ENCODE assay signal across 8 cellular contexts in the genomic region with DNA sequence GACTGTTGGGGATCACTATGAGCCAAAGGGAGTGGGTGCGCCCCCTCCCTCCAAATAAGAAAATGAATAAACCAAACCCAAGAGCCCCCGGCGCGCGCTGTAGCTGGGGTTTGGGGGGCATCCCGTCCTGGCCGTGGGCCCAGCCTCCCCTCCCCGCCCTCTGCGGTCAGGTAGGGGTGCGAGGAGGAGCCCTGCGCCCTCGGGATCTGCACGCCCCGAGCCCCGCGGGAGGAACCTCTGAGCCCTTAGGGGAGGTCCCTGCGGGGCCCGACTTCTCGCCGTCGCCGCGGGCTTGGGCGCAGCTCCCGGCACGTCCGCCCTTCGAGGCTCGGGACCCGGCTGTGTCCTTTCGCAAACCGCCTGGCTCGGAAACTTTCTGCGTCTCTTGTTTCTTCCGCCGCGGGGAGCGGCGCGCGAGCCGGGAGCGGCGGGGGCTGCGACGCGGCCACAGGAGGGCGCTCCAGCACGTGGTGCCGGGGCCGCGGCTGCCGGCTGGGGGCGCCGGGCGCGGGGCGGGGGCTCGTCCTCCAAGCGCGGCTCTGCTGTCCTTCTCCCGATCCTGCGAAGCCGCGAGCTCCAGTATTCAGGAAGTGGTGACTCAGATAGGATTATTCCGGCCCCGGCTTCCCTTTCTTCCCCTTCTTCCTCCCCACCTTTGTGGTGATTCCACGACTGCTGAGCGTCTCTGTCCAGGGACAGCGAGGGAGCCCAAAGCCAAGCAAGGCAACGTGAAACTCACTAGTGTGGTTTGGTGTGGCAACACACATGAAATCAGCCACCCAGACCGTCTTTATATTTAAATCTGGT. TPM values are rescaled to one million over a fixed set of nuclear protein-coding genes. Genes with fewer than 3 reads are reported as not detected.
DNase-seq lines count a peak whose midpoint lies in the region; ATAC-seq, FAIRE-seq and TF ChIP-seq lines count a peak whose summit lies in the region.

No MANE protein-coding gene starts in this region.

- peak; percentile 92 for DNase-seq in ELF-1 (ENCODE audit: low read depth, low spot score)
- peak; percentile 42 for DNase-seq in NCI-H2107 (lab: John Stamatoyannopoulos, UW)
- peak; percentile 82 for DNase-seq in WTC11 (ENCODE audit: low spot score)
- DNase-seq in cardiac fibroblast (ENCODE audit: low read depth in 2 of 2): peak; percentile 72 to 84
- no peak for DNase-seq in keratinocyte (ENCODE audit: low read depth, low spot score)
- DNase-seq in stimulated activated CD4-positive, alpha-beta T cell treated with anti-CD3 and anti-CD28 coated beads, Interleukin-12 subunit alpha, Interleukin-12 subunit beta, amount 100 ng/mL, for 4 hours: peak; percentile 78
- no peak for DNase-seq in GM19240 (ENCODE audit: insufficient read length, low spot score)

- CTCF ChIA-PET in WTC11 (lab: Charles Lee): interaction anchor here (0.5 to 3.2 kb wide), 45 partner anchors 9 to 1361 kb away, joined by 3 to 36 read pairs (median 4); no protein-coding TSS in a partner anchor

- peaks cover 14% of the 10 kb centered on the region for H3K36me3 Mint-ChIP-seq in WTC11

- no peaks in the 10 kb centered on the region for H3K9me1 ChIP-seq in keratinocyte (ENCODE audit: control insufficient read depth, extremely low read depth, insufficient read depth, low read length)

- H3K9ac ChIP-seq in keratinocyte (ENCODE audit: control insufficient read depth, extremely low read depth, insufficient read depth, low read length): peak overlapping the region; percentile 80

- peaks cover 16% of the 10 kb centered on the region for H3K4me1 ChIP-seq in keratinocyte (ENCODE audit: control insufficient read depth, extremely low read depth, insufficient read depth, low read length)

- no peak for FAIRE-seq in keratinocyte (lab: Jason Lieb, UNC)

- H3K27ac ChIP-seq in keratinocyte (ENCODE audit: control insufficient read depth, insufficient read depth, low read length): peak overlapping the region; percentile 73

- TF ChIP-seq CTCF in WTC11 (IDR thresholded peaks at IDR 0.05): peak; percentile 63
- TF ChIP-seq CTCF in cardiac fibroblast (IDR thresholded peaks at IDR 0.05; ENCODE audit: low read depth, low read length): peak; percentile 18
- TF ChIP-seq CTCF in keratinocyte (optimal IDR thresholded peaks at IDR 0.05 in 1 of 3, IDR thresholded peaks at IDR 0.05 in 1 of 3, conservative IDR thresholded peaks at IDR 0.05 in 1 of 3; ENCODE audit: extremely low read depth in 1 of 3, insufficient read depth in 2 of 3, low read length in 3 of 3): peak in 2 of 3 experiments; percentile 52 to 84

- no peaks in the 10 kb centered on the region for H3K27me3 ChIP-seq in keratinocyte (ENCODE audit: control insufficient read depth, extremely low read depth, insufficient read depth, low read length)

- H3K4me1 Mint-ChIP-seq in WTC11: peaks cover 35% of the 10 kb centered on the region

- dilution Hi-C loops in keratinocyte (cut with MboI; ENCODE audit: extremely low pct_ligation_motif_present, low sequenced_read_pairs): no loop called here

- H3K4me3 ChIP-seq in cardiac fibroblast (replicated peaks in 1 of 2; ENCODE audit: low read depth in 2 of 2, low read length in 2 of 2) (peak overlapping the region; percentile 83 to 89), keratinocyte (ENCODE audit: control insufficient read depth in 2 of 3, extremely low read depth in 1 of 3, insufficient read depth in 2 of 3, low read depth in 1 of 3, low read length in 3 of 3) (peak overlapping the region; percentile 83 to 94 (median 86))

- H3K27ac Mint-ChIP-seq in WTC11: peak overlapping the region; percentile 84

- ATAC-seq in HG02763 (IDR thresholded peaks at IDR 0.05; ENCODE audit: unreplicated experiment) (peak; percentile 30), WTC11 (peak; percentile 40)

- POLR2A ChIA-PET in WTC11 (lab: Charles Lee): interaction anchor here (0.5 to 1.5 kb wide), 6 partner anchors 13 to 331 kb away, joined by 3 to 4 read pairs (median 4); partner anchors contain the start of gene PSMD12

- peak overlapping the region; percentile 78 for H3K4me3 Mint-ChIP-seq in WTC11

- H3K4me2 ChIP-seq in keratinocyte (ENCODE audit: control insufficient read depth, extremely low read depth, insufficient read depth, low read depth, low read length): peak overlapping the region; percentile 96

- no peaks in the 10 kb centered on the region for H4K20me1 ChIP-seq in keratinocyte (ENCODE audit: control insufficient read depth, extremely low read depth, insufficient read depth, low read length)

- no peaks in the 10 kb centered on the region for H3K9me3 ChIP-seq in keratinocyte (ENCODE audit: control insufficient read depth, low read depth, low read length)

- no peaks in the 10 kb centered on the region; the same call in 1 of the 2 replicates for H3K27me3 Mint-ChIP-seq in WTC11 (ENCODE audit: low read depth)

- H3K79me2 ChIP-seq in keratinocyte (ENCODE audit: control insufficient read depth, insufficient read depth, low read length): peaks cover 26% of the 10 kb centered on the region

- peak overlapping the region; percentile 83 for H2AFZ ChIP-seq in keratinocyte (ENCODE audit: control insufficient read depth, low read length)

- peaks cover 0 to 7% of the 10 kb centered on the region in 2 experiments for H3K36me3 ChIP-seq in keratinocyte (ENCODE audit: control insufficient read depth in 2 of 2, extremely low read depth in 1 of 2, insufficient read depth in 2 of 2, low read length in 2 of 2)

- peaks cover 9% of the 10 kb centered on the region for H3K9me3 Mint-ChIP-seq in WTC11

TF ChIP-seq in WTC11, 78 proteins besides CTCF, POLR2A, EP300 and RAD21 (continues in another document):
- TF ChIP-seq, protein P1, sequence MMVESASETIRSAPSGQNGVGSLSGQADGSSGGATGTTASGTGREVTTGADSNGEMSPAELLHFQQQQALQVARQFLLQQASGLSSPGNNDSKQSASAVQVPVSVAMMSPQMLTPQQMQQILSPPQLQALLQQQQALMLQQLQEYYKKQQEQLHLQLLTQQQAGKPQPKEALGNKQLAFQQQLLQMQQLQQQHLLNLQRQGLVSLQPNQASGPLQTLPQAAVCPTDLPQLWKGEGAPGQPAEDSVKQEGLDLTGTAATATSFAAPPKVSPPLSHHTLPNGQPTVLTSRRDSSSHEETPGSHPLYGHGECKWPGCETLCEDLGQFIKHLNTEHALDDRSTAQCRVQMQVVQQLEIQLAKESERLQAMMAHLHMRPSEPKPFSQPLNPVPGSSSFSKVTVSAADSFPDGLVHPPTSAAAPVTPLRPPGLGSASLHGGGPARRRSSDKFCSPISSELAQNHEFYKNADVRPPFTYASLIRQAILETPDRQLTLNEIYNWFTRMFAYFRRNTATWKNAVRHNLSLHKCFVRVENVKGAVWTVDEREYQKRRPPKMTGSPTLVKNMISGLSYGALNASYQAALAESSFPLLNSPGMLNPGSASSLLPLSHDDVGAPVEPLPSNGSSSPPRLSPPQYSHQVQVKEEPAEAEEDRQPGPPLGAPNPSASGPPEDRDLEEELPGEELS (CRISPR knock-in tag; IDR thresholded peaks at IDR 0.05): peak; percentile 73; the same call in 1 of the 2 replicates
- TF ChIP-seq SMAD4 (CRISPR knock-in tag; IDR thresholded peaks at IDR 0.05) (no peak), AFF4 (CRISPR knock-in tag; IDR thresholded peaks at IDR 0.05; ENCODE audit: borderline replicate concordance) (no peak), ETV6 (CRISPR knock-in tag; IDR thresholded peaks at IDR 0.05) (peak; percentile 72; the same call in 1 of the 2 replicates)

RNA-seq across cellular contexts. Expression of gene PITPNC1, which starts 1.6 kb away (rescaled TPM):
- total RNA-seq in WTC11 (2021): 36.9 to 42.0 TPM (median 39.8 TPM) in 3 replicates
- polyA plus RNA-seq in keratinocyte: 14.7 to 25.4 TPM (median 24.8 TPM) in 3 replicates
- 19.5 TPM for polyA plus RNA-seq in keratinocyte (2011; ENCODE audit: low read depth)
- polyA plus RNA-seq in keratinocyte (2011; cell fraction: cytosol; rRNA removed): 23.4 and 33.3 TPM in 2 replicates
- polyA plus RNA-seq in keratinocyte (2011; cell fraction: nucleus; rRNA removed): 12.7 and 15.9 TPM in 2 replicates
- polyA plus RNA-seq in keratinocyte (2012; ENCODE audit: low replicate concordance): 23.1 and 23.3 TPM in 2 replicates
- polyA minus RNA-seq in keratinocyte: 13.8 to 26.5 TPM (median 17.4 TPM) in 3 replicates
- polyA minus RNA-seq in keratinocyte (2011; cell fraction: cytosol; rRNA and poly(A)+ RNA removed): 16.9 TPM
- 7.9 and 15.7 TPM in 2 replicates for polyA minus RNA-seq in keratinocyte (2011; cell fraction: nucleus; rRNA and poly(A)+ RNA removed)

RNA-seq across cellular contexts. Expression of gene PSMD12, which starts 12.3 kb away (rescaled TPM):
- 58.9 to 66.9 TPM (median 59.0 TPM) in 3 replicates for total RNA-seq in WTC11 (2021)
- 29.6 to 68.4 TPM (median 56.6 TPM) in 3 replicates for polyA plus RNA-seq in keratinocyte
- polyA plus RNA-seq in keratinocyte (2011; ENCODE audit: low read depth): 81.7 TPM
- polyA plus RNA-seq in keratinocyte (2011; cell fraction: cytosol; rRNA removed): 34.4 and 60.1 TPM in 2 replicates
- polyA plus RNA-seq in keratinocyte (2011; cell fraction: nucleus; rRNA removed): 36.2 and 54.4 TPM in 2 replicates
- polyA plus RNA-seq in keratinocyte (2012; ENCODE audit: low replicate concordance): 60.1 and 72.2 TPM in 2 replicates
- 7.3 to 42.1 TPM (median 13.0 TPM) in 3 replicates for polyA minus RNA-seq in keratinocyte
- 79.6 TPM for polyA minus RNA-seq in keratinocyte (2011; cell fraction: cytosol; rRNA and poly(A)+ RNA removed)
- 14.2 and 31.7 TPM in 2 replicates for polyA minus RNA-seq in keratinocyte (2011; cell fraction: nucleus; rRNA and poly(A)+ RNA removed)

Comparison
In these comparisons a context has a peak if more than half of its experiments do, and no peak if none do; other contexts are left out.
1. DNase-seq: peak in ELF-1 (single experiment), NCI-H2107 (single experiment), WTC11 (single experiment), cardiac fibroblast (2 of 2) and stimulated activated CD4-positive, alpha-beta T cell treated with anti-CD3 and anti-CD28 coated beads, Interleukin-12 subunit alpha, Interleukin-12 subunit beta, amount 100 ng/mL, for 4 hours (single experiment); none in keratinocyte (single experiment) and GM19240 (single experiment).
2. CTCF ChIP-seq: peak in every context shown above with its lines; median percentile 68 in keratinocyte; 63 in WTC11; 18 in cardiac fibroblast.